ENCODE assay signal across 9 cellular contexts in genomic region chr13:79227418-79227817, GRCh38.
DNase-seq lines count a peak whose midpoint lies in the region; ATAC-seq, FAIRE-seq and TF ChIP-seq lines count a peak whose summit lies in the region.
"Had no signal": no experiment of that assay in that cellular context is flagged by ENCODE, and none has a peak within 500 bp of the region (broad histone marks: within the 10 kb centered on the region; RNA-seq: fewer than 3 reads in every experiment).

No MANE protein-coding gene starts in this region.

- FAIRE-seq in pancreas (lab: Jason Lieb, UNC) = no peak

- intact Hi-C loops in pancreas (cut with DNase I) = no loop called here

- no peaks in the 10 kb centered on the region for H3K9me3 ChIP-seq in pancreas

- no peak overlapping the region for H3K27ac ChIP-seq in pancreas
- H3K27ac ChIP-seq: PC-9 had no signal

- DNase-seq in CD1c-positive myeloid dendritic cell (ENCODE audit: extremely low spot score) = peak; percentile 23
- DNase-seq in KG1 (lab: John Stamatoyannopoulos, UW) = no peak
- no peak for DNase-seq in NCI-H187 treated with DMSO at 0.1 percent for 48 hours (lab: John Stamatoyannopoulos, UW)
- no peak for DNase-seq in SHP77 (lab: John Stamatoyannopoulos, UW)
- no peak for DNase-seq in pancreas
- DNase-seq: PC-9 had no signal

- no peaks in the 10 kb centered on the region for H3K27me3 ChIP-seq in pancreas

- H3K36me3 ChIP-seq in pancreas = no peaks in the 10 kb centered on the region

- ATAC-seq in GM19035 (IDR thresholded peaks at IDR 0.05; ENCODE audit: unreplicated experiment) (peak; percentile 76), HG02798 (IDR thresholded peaks at IDR 0.05; ENCODE audit: poor library complexity, unreplicated experiment) (peak; percentile 77), HG03575 (IDR thresholded peaks at IDR 0.05; ENCODE audit: extremely low read depth, insufficient number of reproducible peaks, low FRiP score, unreplicated experiment) (peak; percentile 92), pancreas (no peak)

- no peak for TF ChIP-seq CTCF in pancreas (IDR thresholded peaks at IDR 0.05)

- H3K4me3 ChIP-seq in pancreas = no peak overlapping the region
- H3K4me3 ChIP-seq: PC-9 had no signal

- WGBS in pancreas, 2 donors = 41 to 48% methylated on average over 2 of the region's 2 CpGs

- H3K4me1 ChIP-seq in pancreas = no peaks in the 10 kb centered on the region

Comparison
In these comparisons a context has a peak if more than half of its experiments do, and no peak if none do; other contexts are left out.
1. ATAC-seq: peak in GM19035 (single experiment), HG02798 (single experiment) and HG03575 (single experiment); none in pancreas (0 of 4).